Comparison of ENCODE assay signal across 23 cellular contexts in the genomic region with DNA sequence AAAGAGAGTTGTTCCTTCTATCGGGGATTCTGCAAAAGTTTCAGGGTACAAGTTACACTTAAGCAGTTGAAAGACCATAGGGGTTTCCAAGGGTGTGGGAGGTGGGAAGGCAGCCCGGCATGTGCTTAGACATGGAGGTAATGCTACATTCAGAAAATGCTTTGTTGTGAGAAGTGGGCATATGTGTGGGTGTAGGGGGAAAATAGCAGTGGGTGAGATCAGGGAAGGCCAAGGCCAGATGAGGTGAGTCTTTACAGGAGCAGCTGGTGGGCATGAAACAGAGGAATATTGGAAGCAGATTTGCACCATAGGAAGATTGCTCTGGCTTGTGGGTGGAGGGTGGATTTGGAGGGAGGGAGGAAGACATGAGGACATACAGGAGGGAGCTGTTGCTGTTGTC. TPM values are rescaled to one million over a fixed set of nuclear protein-coding genes. Genes with fewer than 3 reads are reported as not detected.
DNase-seq lines count a peak whose midpoint lies in the region; ATAC-seq and TF ChIP-seq lines count a peak whose summit lies in the region.
"Had no signal": no experiment of that assay in that cellular context is flagged by ENCODE, and none has a peak within 500 bp of the region (broad histone marks: within the 10 kb centered on the region; RNA-seq: fewer than 3 reads in every experiment).

No MANE protein-coding gene starts in this region.

- POLR2A ChIA-PET in HEK293 (lab: Yijun Ruan, JAX) = no interaction called here

- H3K9me3 ChIP-seq in right cardiac atrium (ENCODE audit: control insufficient read depth, low read length) (no peaks in the 10 kb centered on the region), HEK293 (ENCODE audit: control insufficient read depth, insufficient read depth, low read depth, low read length) (no peaks in the 10 kb centered on the region)
- H3K9me3 ChIP-seq: BE2C, BLaER1 had no signal

- WGBS in right cardiac atrium = 91% methylated on average over 2 of the region's 2 CpGs

- no peaks in the 10 kb centered on the region for H3K36me3 ChIP-seq in HEK293 (ENCODE audit: control insufficient read depth in 2 of 2, insufficient read depth in 1 of 2, low read length in 2 of 2)
- H3K36me3 ChIP-seq: BE2C, BLaER1 had no signal

- DNase-seq in cardiac septum (ENCODE audit: low spot score) = peak; percentile 26
- no peak for DNase-seq in right cardiac atrium
- no peak for DNase-seq in SKM-1 (lab: John Stamatoyannopoulos, UW; ENCODE audit: unreplicated experiment)
- DNase-seq in SW 1271 (lab: John Stamatoyannopoulos, UW) = no peak
- DNase-seq: 8988T; ACHN; BE2C; C1 segment of cervical spinal cord; CD4-positive, alpha-beta memory T cell; CD4-positive, CD25-positive, alpha-beta regulatory T cell; CD8-positive, alpha-beta memory T cell; COR-L47; DMS 273 treated with DMSO at 0.1 percent for 48 hours; DMS153; DMS53; DMS79; DND-41; EL; GDM1 had no signal

- ATAC-seq in right cardiac atrium = no peak
- ATAC-seq: GM12878 had no signal

- H3K27ac ChIP-seq in right cardiac atrium (ENCODE audit: low read length) = no peak overlapping the region
- H3K27ac ChIP-seq in HEK293 (ENCODE audit: extremely low read depth, low read depth, low read length) = no peak overlapping the region
- H3K27ac ChIP-seq: BLaER1 had no signal

- no peak for TF ChIP-seq CTCF in HEK293 (tag by site-specific recombination; IDR thresholded peaks at IDR 0.05)

- CTCF ChIA-PET in HEK293 (lab: Yijun Ruan, JAX) = no interaction called here

- intact Hi-C loops in cardiac septum (cut with DNase I) = no loop called here
- intact Hi-C loops in right cardiac atrium (cut with DNase I) = no loop called here

- no peak overlapping the region for H3K4me3 ChIP-seq in right cardiac atrium (ENCODE audit: low read length)
- H3K4me3 ChIP-seq in HEK293 (ENCODE audit: low read depth, low read length) = no peak overlapping the region
- H3K4me3 ChIP-seq: BLaER1, GM12878 had no signal

- no peaks in the 10 kb centered on the region for H3K27me3 ChIP-seq in right cardiac atrium (ENCODE audit: control insufficient read depth, insufficient read depth)
- H3K27me3 ChIP-seq: BE2C, BLaER1 had no signal

- H3K4me1 ChIP-seq in right cardiac atrium (ENCODE audit: control insufficient read depth, insufficient read depth, low read length) = no peaks in the 10 kb centered on the region
- no peaks in the 10 kb centered on the region for H3K4me1 ChIP-seq in HEK293 (ENCODE audit: control insufficient read depth, insufficient read depth, low read length)
- H3K4me1 ChIP-seq: BE2C had no signal

TF ChIP-seq in HEK293, 187 proteins besides CTCF, POLR2A, EP300 and RAD21:
- TF ChIP-seq EGR2 (tag by site-specific recombination; IDR thresholded peaks at IDR 0.05; ENCODE audit: low read depth) = peak; percentile 82
- TF ChIP-seq ZFHX2 (tag by site-specific recombination; conservative IDR thresholded peaks at IDR 0.05) = peak; percentile 79
- TF ChIP-seq ZNF214 (tag by site-specific recombination; IDR thresholded peaks at IDR 0.05; ENCODE audit: borderline replicate concordance) = no peak

RNA-seq across cellular contexts. Expression of a gene that starts 8.3 kb away (rescaled TPM):
- not detected for total RNA-seq in cardiac septum
- under 1 TPM in 3 of 4 donors, not detected in 1; 0.45 to 0.62 (median 0.46) TPM for total RNA-seq in right cardiac atrium
- 0.50 TPM for polyA plus RNA-seq in right cardiac atrium
- total RNA-seq: CD4-positive, alpha-beta memory T cell; CD8-positive, alpha-beta memory T cell; G401; GM12878 had no signal
- polyA plus RNA-seq: CD4-positive, alpha-beta memory T cell; CD4-positive, CD25-positive, alpha-beta regulatory T cell; GM12878 had no signal

RNA-seq across cellular contexts. Expression of a gene that starts 40.3 kb away (rescaled TPM):
- total RNA-seq in cardiac septum = 0.22 TPM
- total RNA-seq in right cardiac atrium = under 1 TPM; 0.25 to 0.56 (median 0.36) TPM
- polyA plus RNA-seq in right cardiac atrium = 0.02 TPM
- total RNA-seq: CD4-positive, alpha-beta memory T cell; CD4-positive, CD25-positive, alpha-beta regulatory T cell; CD8-positive, alpha-beta memory T cell had no signal
- polyA plus RNA-seq: CD4-positive, alpha-beta memory T cell; CD4-positive, CD25-positive, alpha-beta regulatory T cell; CD8-positive, alpha-beta memory T cell had no signal
